ENCODE assay signal across 14 cellular contexts in genomic region chr18:6941988-6942387, GRCh38.
DNase-seq lines count a peak whose midpoint lies in the region; TF ChIP-seq lines count a peak whose summit lies in the region.
"Had no signal": no experiment of that assay in that cellular context is flagged by ENCODE, and none has a peak within 500 bp of the region (broad histone marks: within the 10 kb centered on the region; RNA-seq: fewer than 3 reads in every experiment).

No MANE protein-coding gene starts in this region.

- H3K4me1 ChIP-seq in hepatocyte (ENCODE audit: insufficient read depth), result peaks cover 4% of the 10 kb centered on the region
- H3K4me1 ChIP-seq in stomach, result peaks cover 0 to 9% (median 3%) of the 10 kb centered on the region in 4 donors

- no peak for TF ChIP-seq EP300 in stomach (IDR thresholded peaks at IDR 0.05)

- H3K27ac ChIP-seq in hepatocyte, result peak overlapping the region; percentile 12
- peak overlapping the region in 4 of 5 donors; percentile 16 to 51 (median 37) for H3K27ac ChIP-seq in stomach

- intact Hi-C loops in stomach (cut with DNase I; ENCODE audit: low total_unique reads), result no loop called here

- H3K36me3 ChIP-seq in hepatocyte (replicated peaks; ENCODE audit: insufficient read depth, low read depth) (no peaks in the 10 kb centered on the region), stomach (no peaks in the 10 kb centered on the region)

- TF ChIP-seq POLR2A in stomach (IDR thresholded peaks at IDR 0.05), result no peak

- TF ChIP-seq CTCF in hepatocyte (IDR thresholded peaks at IDR 0.05; ENCODE audit: poor library complexity) (no peak), stomach (IDR thresholded peaks at IDR 0.05) (no peak)

- no peaks in the 10 kb centered on the region for H3K9me2 ChIP-seq in hepatocyte (replicated peaks; ENCODE audit: insufficient read depth)

- H3K4me3 ChIP-seq in hepatocyte (no peak overlapping the region), stomach (no peak overlapping the region)

- H3K79me2 ChIP-seq in hepatocyte, result no peaks in the 10 kb centered on the region

- DNase-seq in NCI-H2171 treated with DMSO at 0.1 percent for 48 hours (lab: John Stamatoyannopoulos, UW) (peak; percentile 38), NCI-H2171 (lab: John Stamatoyannopoulos, UW) (no peak), COLO668 (lab: John Stamatoyannopoulos, UW; ENCODE audit: unreplicated experiment) (peak; percentile 11), hepatocyte (ENCODE audit: low spot score) (no peak), stomach (no peak)
- no peak for DNase-seq in effector CD4-positive, alpha-beta T cell
- DNase-seq in activated naive CD4-positive, alpha-beta T cell treated with Interleukin-2 at 50 U/mL for 16 hours, result no peak
- DNase-seq: ACHN; C1 segment of cervical spinal cord; CD4-positive, alpha-beta T cell; COR-L47; DMS153; HCEC 1CT; HFFc6 had no signal

- 78% methylated on average over 11 of the region's 11 CpGs for WGBS in hepatocyte (ENCODE audit: low lambda C conversion rate, missing lambda C conversion rate)
- WGBS in stomach, 5 donors, result 37 to 59% (median 38%) methylated on average over 11 of the region's 11 CpGs

- H4K20me1 ChIP-seq in hepatocyte (ENCODE audit: insufficient read depth, poor library complexity, severe bottlenecking), result no peaks in the 10 kb centered on the region

- no peak overlapping the region for H3K4me2 ChIP-seq in hepatocyte

- no peak overlapping the region for H2AFZ ChIP-seq in hepatocyte

- H3K9me3 ChIP-seq in hepatocyte (ENCODE audit: low read depth) (no peaks in the 10 kb centered on the region), stomach (no peaks in the 10 kb centered on the region)

- no peaks in the 10 kb centered on the region for H3K27me3 ChIP-seq in hepatocyte
- no peaks in the 10 kb centered on the region for H3K27me3 ChIP-seq in stomach

Comparison
In these comparisons a context has a peak if more than half of its experiments do, and no peak if none do; other contexts are left out.
1. DNase-seq: peak in NCI-H2171 treated with DMSO at 0.1 percent for 48 hours (single experiment) and COLO668 (single experiment); none in NCI-H2171 (single experiment), hepatocyte (single experiment), stomach (single experiment), effector CD4-positive, alpha-beta T cell (single experiment) and activated naive CD4-positive, alpha-beta T cell treated with Interleukin-2 at 50 U/mL for 16 hours (single experiment).